Comparison of ENCODE assay signal across 24 cellular contexts in genomic region chr4:25283948-25284347, GRCh38.
"Had no signal": no experiment of that assay in that cellular context is flagged by ENCODE, and none has a peak within 500 bp of the region (broad histone marks: within the 10 kb centered on the region; RNA-seq: fewer than 3 reads in every experiment).

No MANE protein-coding gene starts in this region.

- H3K4me3 ChIP-seq: cardiac muscle cell had no signal

- H3K36me3 ChIP-seq: cardiac muscle cell had no signal

- FAIRE-seq: astrocyte, RCC 7860, TTC549 had no signal

- H3K27ac ChIP-seq: cardiac muscle cell had no signal

- DNase-seq: activated B cell treated with CpG ODN at 0.5 μM for 24 hours; activated CD4-positive, alpha-beta T cell treated with anti-CD3 and anti-CD28 coated beads for 1 hour; activated CD4-positive, alpha-beta T cell treated with anti-CD3 and anti-CD28 coated beads, Interleukin-2, amount 10 ng/mL, durations not matched to agents 24 days and 14 days; activated CD4-positive, alpha-beta T cell treated with anti-CD3 and anti-CD28 coated beads, Interleukin-2, amount 50 U/mL, for 48 hours; activated CD8-positive, alpha-beta memory T cell treated with anti-CD3 and anti-CD28 coated beads, Interleukin-2, amount 10 ng/mL, durations not matched to agents 7 days and 5 days; activated effector memory CD4-positive, alpha-beta T cell treated with anti-CD3 and anti-CD28 coated beads, Interleukin-2, amount 50 U/mL, for 16 hours; activated naive CD4-positive, alpha-beta T cell treated with Interleukin-2 at 50 U/mL for 16 hours; activated T-cell treated with anti-CD3 and anti-CD28 coated beads, Interleukin-2, amount 50 U/mL, for 4 hours; amygdala; Karpas-422; NCI-H1105 treated with DMSO at 0.1 percent for 48 hours; NCI-H1436 treated with DMSO at 0.1 percent for 48 hours; NCI-H187; NCI-H2081; NCI-H510A treated with DMSO at 0.1 percent for 48 hours; NCI-H69; NK-92 treated with Interleukin-12 subunit alpha and Interleukin-12 subunit beta, amount 100 ng/mL, for 24 hours; SHP77 treated with DMSO at 0.1 percent for 48 hours; T-helper 2 cell; T1000 had no signal

- H3K27me3 ChIP-seq: cardiac muscle cell had no signal

- ATAC-seq: activated CD8-positive, alpha-beta memory T cell treated with anti-CD3 and anti-CD28 coated beads, Interleukin-2, amount 10 ng/mL, durations not matched to agents 7 days and 5 days; activated T-cell treated with anti-CD3 and anti-CD28 coated beads, Interleukin-2, amount 50 U/mL, for 4 hours had no signal
